In the genomic region with DNA sequence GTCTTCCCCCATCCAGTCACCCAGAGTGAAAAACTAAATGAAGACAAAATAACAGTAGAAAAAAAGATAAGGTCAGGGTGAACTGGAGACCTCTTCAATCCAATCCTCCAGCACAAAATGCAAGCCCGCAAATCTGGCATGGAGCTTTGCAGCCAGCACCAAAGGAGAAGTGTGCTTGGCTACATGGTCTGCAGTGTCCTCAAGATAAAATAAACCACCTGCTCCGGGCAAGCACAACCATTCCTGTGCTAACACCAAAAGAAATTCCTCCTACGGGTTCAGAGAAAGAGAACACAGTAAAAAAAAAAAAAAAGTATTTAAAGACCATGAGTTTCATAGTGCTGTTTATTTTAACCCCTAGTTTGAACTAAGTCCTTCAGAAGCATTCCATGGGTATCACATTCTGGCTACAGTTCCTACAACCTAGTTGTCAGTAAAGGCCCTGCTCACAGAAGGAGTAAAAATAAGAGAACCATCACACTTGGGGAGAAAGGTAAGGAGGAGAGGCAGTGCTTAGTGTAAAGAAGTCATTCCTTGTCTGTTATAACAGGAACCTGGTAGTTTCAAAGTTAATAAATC, we compare ENCODE assay signal across 1 cellular context.
A peak's percentile ranks its signal among the peaks of the same experiment; 100 is the strongest.
TF ChIP-seq lines count a peak whose summit lies in the region.

No MANE protein-coding gene starts in this region.

TF ChIP-seq in HEK293, 187 proteins besides CTCF, POLR2A, EP300 and RAD21:
- TF ChIP-seq GLIS1 (tag by site-specific recombination; IDR thresholded peaks at IDR 0.05) = peak; percentile 68
- TF ChIP-seq ZNF174 (tag by site-specific recombination; IDR thresholded peaks at IDR 0.05) = no peak
